1 cellular context compared by ENCODE assay signal in the genomic region with DNA sequence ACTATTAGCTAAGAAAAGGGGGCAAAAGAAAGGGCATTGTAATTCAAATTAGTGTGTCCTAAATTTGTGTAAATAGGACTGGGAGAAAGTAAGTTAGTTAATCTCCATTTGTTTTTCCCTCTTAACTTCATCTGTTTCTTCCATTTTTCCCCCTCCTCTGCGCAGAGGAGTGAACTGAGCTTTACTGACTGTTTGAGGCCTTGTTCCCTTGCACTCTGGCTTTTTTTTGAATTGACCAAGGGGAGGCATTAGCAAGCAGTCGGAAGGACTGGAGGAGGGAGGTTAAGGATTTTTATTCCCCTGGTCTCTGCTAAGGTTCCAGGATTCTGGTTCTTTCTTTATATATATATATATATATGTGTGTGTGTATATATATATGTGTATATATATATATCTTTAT.
TF ChIP-seq lines count a peak whose summit lies in the region.

No MANE protein-coding gene starts in this region.

TF ChIP-seq in GM23338, 12 proteins besides CTCF, POLR2A, EP300 and RAD21:
- no peak for TF ChIP-seq EZH2phosphoT487 (IDR thresholded peaks at IDR 0.05; ENCODE audit: unreplicated experiment)
- TF ChIP-seq, protein P1, sequence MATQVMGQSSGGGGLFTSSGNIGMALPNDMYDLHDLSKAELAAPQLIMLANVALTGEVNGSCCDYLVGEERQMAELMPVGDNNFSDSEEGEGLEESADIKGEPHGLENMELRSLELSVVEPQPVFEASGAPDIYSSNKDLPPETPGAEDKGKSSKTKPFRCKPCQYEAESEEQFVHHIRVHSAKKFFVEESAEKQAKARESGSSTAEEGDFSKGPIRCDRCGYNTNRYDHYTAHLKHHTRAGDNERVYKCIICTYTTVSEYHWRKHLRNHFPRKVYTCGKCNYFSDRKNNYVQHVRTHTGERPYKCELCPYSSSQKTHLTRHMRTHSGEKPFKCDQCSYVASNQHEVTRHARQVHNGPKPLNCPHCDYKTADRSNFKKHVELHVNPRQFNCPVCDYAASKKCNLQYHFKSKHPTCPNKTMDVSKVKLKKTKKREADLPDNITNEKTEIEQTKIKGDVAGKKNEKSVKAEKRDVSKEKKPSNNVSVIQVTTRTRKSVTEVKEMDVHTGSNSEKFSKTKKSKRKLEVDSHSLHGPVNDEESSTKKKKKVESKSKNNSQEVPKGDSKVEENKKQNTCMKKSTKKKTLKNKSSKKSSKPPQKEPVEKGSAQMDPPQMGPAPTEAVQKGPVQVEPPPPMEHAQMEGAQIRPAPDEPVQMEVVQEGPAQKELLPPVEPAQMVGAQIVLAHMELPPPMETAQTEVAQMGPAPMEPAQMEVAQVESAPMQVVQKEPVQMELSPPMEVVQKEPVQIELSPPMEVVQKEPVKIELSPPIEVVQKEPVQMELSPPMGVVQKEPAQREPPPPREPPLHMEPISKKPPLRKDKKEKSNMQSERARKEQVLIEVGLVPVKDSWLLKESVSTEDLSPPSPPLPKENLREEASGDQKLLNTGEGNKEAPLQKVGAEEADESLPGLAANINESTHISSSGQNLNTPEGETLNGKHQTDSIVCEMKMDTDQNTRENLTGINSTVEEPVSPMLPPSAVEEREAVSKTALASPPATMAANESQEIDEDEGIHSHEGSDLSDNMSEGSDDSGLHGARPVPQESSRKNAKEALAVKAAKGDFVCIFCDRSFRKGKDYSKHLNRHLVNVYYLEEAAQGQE (IDR thresholded peaks at IDR 0.05; ENCODE audit: unreplicated experiment), result no peak
- TF ChIP-seq CREB1 (CRISPR knock-in tag; IDR thresholded peaks at IDR 0.05; ENCODE audit: low read depth), result no peak
- no peak for TF ChIP-seq NANOG (IDR thresholded peaks at IDR 0.05; ENCODE audit: borderline replicate concordance)
- no peak for TF ChIP-seq STAT1 (IDR thresholded peaks at IDR 0.05; ENCODE audit: unreplicated experiment)
TF ChIP-seq in GM23338: peak in this region for 0.
